In genomic region chr15:76988874-76989780, GRCh38 we compare ENCODE assay signal across 11 cellular contexts. TPM values are rescaled to one million over a fixed set of nuclear protein-coding genes. Genes with fewer than 3 reads are reported as not detected.
DNase-seq lines count a peak whose midpoint lies in the region; ATAC-seq and TF ChIP-seq lines count a peak whose summit lies in the region.
"Had no signal": no experiment of that assay in that cellular context is flagged by ENCODE, and none has a peak within 500 bp of the region (broad histone marks: within the 10 kb centered on the region; RNA-seq: fewer than 3 reads in every experiment).

No MANE protein-coding gene starts in this region.

- no peaks in the 10 kb centered on the region for H3K9me3 Mint-ChIP-seq in T-helper 1 cell treated with Interleukin-12 subunit alpha and Interleukin-12 subunit beta and Interleukin-4 antibody, amounts not matched to agents 30 μg/mL and 1 μg/mL, for 36 hours
- no peaks in the 10 kb centered on the region for H3K9me3 Mint-ChIP-seq in dendritic cell treated with granulocyte-macrophage colony-stimulating factor and Interleukin-4, amounts not matched to agents 40 ng/mL and 50 ng/mL, for 4 days

- DNase-seq in T-helper 1 cell (no peak), vagina (ENCODE audit: extremely low spot score in 2 of 2) (no peak), NCI-H1092 treated with DMSO at 0.1 percent for 48 hours (lab: John Stamatoyannopoulos, UW) (no peak), HT-29 (ENCODE audit: low spot score) (no peak)
- DNase-seq: MG63 had no signal

- no peak for TF ChIP-seq POLR2A in vagina (IDR thresholded peaks at IDR 0.05)

- H3K27ac ChIP-seq in skeletal muscle tissue (ENCODE audit: low read depth, low read length) (peak overlapping the region; percentile 47), vagina (no peak overlapping the region)
- H3K27ac ChIP-seq: 22Rv1, SK-N-MC had no signal

- intact Hi-C loops in dendritic cell treated with granulocyte-macrophage colony-stimulating factor and Interleukin-4, amounts not matched to agents 40 ng/mL and 50 ng/mL, for 4 days (cut with micrococcal nuclease): loop anchor here (2.0 kb wide), 1 partner anchor 14 kb away; no protein-coding TSS in a partner anchor
- intact Hi-C loops in vagina (cut with DNase I): no loop called here

- peaks cover 0 to 3% (median 0%) of the 10 kb centered on the region in 3 donors for H3K27me3 ChIP-seq in skeletal muscle tissue (ENCODE audit: control insufficient read depth in 3 of 3, insufficient read depth in 3 of 3, low read length in 3 of 3)
- H3K27me3 ChIP-seq in vagina: no peaks in the 10 kb centered on the region
- H3K27me3 ChIP-seq: MG63 had no signal

- H3K4me3 ChIP-seq in skeletal muscle tissue (ENCODE audit: low read length in 3 of 3) (no peak overlapping the region), vagina (no peak overlapping the region)
- H3K4me3 ChIP-seq: MG63, SK-N-MC had no signal

- ATAC-seq in HG03378 (IDR thresholded peaks at IDR 0.05; ENCODE audit: unreplicated experiment): peak; percentile 5

- H3K9me3 ChIP-seq in skeletal muscle tissue (ENCODE audit: control insufficient read depth in 3 of 3, low read length in 3 of 3) (no peaks in the 10 kb centered on the region), vagina (no peaks in the 10 kb centered on the region)
- H3K9me3 ChIP-seq: MG63 had no signal

- peak overlapping the region; percentile 79 for H3K4me3 Mint-ChIP-seq in T-helper 1 cell treated with Interleukin-12 subunit alpha and Interleukin-12 subunit beta and Interleukin-4 antibody, amounts not matched to agents 30 μg/mL and 1 μg/mL, for 36 hours
- peak overlapping the region; percentile 27 for H3K4me3 Mint-ChIP-seq in dendritic cell treated with granulocyte-macrophage colony-stimulating factor and Interleukin-4, amounts not matched to agents 40 ng/mL and 50 ng/mL, for 4 days

- H3K36me3 Mint-ChIP-seq in T-helper 1 cell treated with Interleukin-12 subunit alpha and Interleukin-12 subunit beta and Interleukin-4 antibody, amounts not matched to agents 30 μg/mL and 1 μg/mL, for 36 hours (ENCODE audit: low read depth): no peaks in the 10 kb centered on the region
- H3K36me3 Mint-ChIP-seq in dendritic cell treated with granulocyte-macrophage colony-stimulating factor and Interleukin-4, amounts not matched to agents 40 ng/mL and 50 ng/mL, for 4 days (ENCODE audit: low read depth): no peaks in the 10 kb centered on the region

- no peaks in the 10 kb centered on the region for H3K36me3 ChIP-seq in skeletal muscle tissue (ENCODE audit: control insufficient read depth in 3 of 3, insufficient read depth in 3 of 3, low read length in 3 of 3)
- no peaks in the 10 kb centered on the region for H3K36me3 ChIP-seq in vagina
- H3K36me3 ChIP-seq: MG63 had no signal

- H3K4me1 Mint-ChIP-seq in T-helper 1 cell treated with Interleukin-12 subunit alpha and Interleukin-12 subunit beta and Interleukin-4 antibody, amounts not matched to agents 30 μg/mL and 1 μg/mL, for 36 hours (ENCODE audit: low read depth): peaks cover 67% of the 10 kb centered on the region
- H3K4me1 Mint-ChIP-seq in dendritic cell treated with granulocyte-macrophage colony-stimulating factor and Interleukin-4, amounts not matched to agents 40 ng/mL and 50 ng/mL, for 4 days (ENCODE audit: low read depth): peaks cover 93% of the 10 kb centered on the region

- H3K27me3 Mint-ChIP-seq in T-helper 1 cell treated with Interleukin-12 subunit alpha and Interleukin-12 subunit beta and Interleukin-4 antibody, amounts not matched to agents 30 μg/mL and 1 μg/mL, for 36 hours (ENCODE audit: low read depth): no peaks in the 10 kb centered on the region
- H3K27me3 Mint-ChIP-seq in dendritic cell treated with granulocyte-macrophage colony-stimulating factor and Interleukin-4, amounts not matched to agents 40 ng/mL and 50 ng/mL, for 4 days: no peaks in the 10 kb centered on the region

- H3K27ac Mint-ChIP-seq in T-helper 1 cell treated with Interleukin-12 subunit alpha and Interleukin-12 subunit beta and Interleukin-4 antibody, amounts not matched to agents 30 μg/mL and 1 μg/mL, for 36 hours: peak overlapping the region; percentile 100
- peak overlapping the region; percentile 92 for H3K27ac Mint-ChIP-seq in dendritic cell treated with granulocyte-macrophage colony-stimulating factor and Interleukin-4, amounts not matched to agents 40 ng/mL and 50 ng/mL, for 4 days

- H3K4me1 ChIP-seq in skeletal muscle tissue (ENCODE audit: control insufficient read depth in 3 of 3, insufficient read depth in 3 of 3, low read length in 3 of 3) (peaks cover 10 to 15% (median 12%) of the 10 kb centered on the region in 3 donors), vagina (no peaks in the 10 kb centered on the region)

- H3K9ac ChIP-seq in skeletal muscle tissue (ENCODE audit: low read depth in 1 of 3, low read length in 3 of 3): no peak overlapping the region

- no peak for TF ChIP-seq CTCF in vagina (IDR thresholded peaks at IDR 0.05)

RNA-seq across cellular contexts. Expression of gene PSTPIP1, which starts 5.8 kb away (rescaled TPM):
- total RNA-seq in skeletal muscle tissue: 2.1 TPM
- total RNA-seq in vagina: 13.3 TPM
- 0.76 TPM in 1 of 2 replicates, not detected in the other for total RNA-seq in HT-29 (2014; rRNA removed; shearing (Covaris generic))

RNA-seq across cellular contexts. Expression of gene RCN2, which starts 57.6 kb away (rescaled TPM):
- total RNA-seq in skeletal muscle tissue (27.1 TPM), vagina (39.5 TPM)
- 50.5 and 56.7 TPM in 2 replicates for total RNA-seq in HT-29 (2014; rRNA removed; shearing (Covaris generic))
